ENCODE assay signal across 8 cellular contexts in the genomic region with DNA sequence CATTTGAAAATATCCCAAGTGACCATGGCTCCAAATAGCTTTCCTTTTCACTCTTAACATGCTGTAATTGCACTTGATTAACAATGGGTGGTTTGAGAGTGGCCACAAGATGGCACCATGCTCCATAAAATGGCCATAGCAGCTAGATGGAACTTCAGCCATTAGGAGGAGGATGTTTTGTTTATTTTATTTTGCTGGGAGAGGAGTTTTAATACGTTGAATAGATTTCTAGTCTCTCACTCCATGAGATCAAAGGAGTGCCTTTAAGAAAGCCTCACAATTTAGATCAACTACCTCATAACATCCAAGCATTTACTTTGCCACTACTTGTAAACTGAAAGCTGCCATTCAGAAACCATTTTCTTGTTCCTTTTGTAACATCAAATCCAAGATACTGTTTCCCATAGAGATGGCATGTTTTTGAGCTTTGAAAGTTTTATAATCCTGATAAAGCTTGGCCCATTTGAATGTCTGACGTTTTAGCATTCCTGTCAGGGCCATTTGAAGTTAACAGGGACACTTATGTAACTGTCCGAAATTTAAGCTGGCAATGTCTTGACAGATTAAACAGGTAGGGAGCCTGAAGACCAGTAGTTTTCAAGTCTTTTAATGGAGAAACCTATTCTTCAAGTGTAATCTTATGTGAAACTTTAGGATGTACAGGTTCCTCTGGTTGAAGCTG. TPM values are rescaled to one million over a fixed set of nuclear protein-coding genes. Genes with fewer than 3 reads are reported as not detected.
DNase-seq lines count a peak whose midpoint lies in the region; ATAC-seq and TF ChIP-seq lines count a peak whose summit lies in the region.

No MANE protein-coding gene starts in this region.

- no peaks in the 10 kb centered on the region for H3K4me1 ChIP-seq in MM.1S (ENCODE audit: low read length)
- H3K4me1 ChIP-seq in prostate gland (replicated peaks) = peaks cover 8% of the 10 kb centered on the region

- ATAC-seq in activated naive CD8-positive, alpha-beta T cell treated with anti-CD3 and anti-CD28 coated beads, Interleukin-2, amount 10 ng/mL, durations not matched to agents 7 days and 5 days (ENCODE audit: low read depth) = no peak
- ATAC-seq in HG02642 (IDR thresholded peaks at IDR 0.05; ENCODE audit: poor library complexity, unreplicated experiment) = no peak

- H3K27ac Mint-ChIP-seq in activated naive CD8-positive, alpha-beta T cell treated with anti-CD3 and anti-CD28 coated beads, Interleukin-2, amount 10 ng/mL, durations not matched to agents 7 days and 5 days = peak overlapping the region; percentile 26

- H3K36me3 ChIP-seq in MM.1S (replicated peaks; ENCODE audit: insufficient read depth, low read length) (peaks cover 7% of the 10 kb centered on the region; the same call in 1 of the 2 replicates), prostate gland (no peaks in the 10 kb centered on the region)

- no peaks in the 10 kb centered on the region for H3K27me3 Mint-ChIP-seq in activated naive CD8-positive, alpha-beta T cell treated with anti-CD3 and anti-CD28 coated beads, Interleukin-2, amount 10 ng/mL, durations not matched to agents 7 days and 5 days

- H3K4me2 ChIP-seq in MM.1S (ENCODE audit: low read depth, low read length) = no peak overlapping the region

- H3K4me1 Mint-ChIP-seq in activated naive CD8-positive, alpha-beta T cell treated with anti-CD3 and anti-CD28 coated beads, Interleukin-2, amount 10 ng/mL, durations not matched to agents 7 days and 5 days = peaks cover 34% of the 10 kb centered on the region

- no peak overlapping the region for H3K4me3 Mint-ChIP-seq in activated naive CD8-positive, alpha-beta T cell treated with anti-CD3 and anti-CD28 coated beads, Interleukin-2, amount 10 ng/mL, durations not matched to agents 7 days and 5 days

- H3K27me3 ChIP-seq in MM.1S (replicated peaks; ENCODE audit: insufficient read depth, low read length) = no peaks in the 10 kb centered on the region
- H3K27me3 ChIP-seq in prostate gland (replicated peaks; ENCODE audit: insufficient read depth) = no peaks in the 10 kb centered on the region

- H3K36me3 Mint-ChIP-seq in activated naive CD8-positive, alpha-beta T cell treated with anti-CD3 and anti-CD28 coated beads, Interleukin-2, amount 10 ng/mL, durations not matched to agents 7 days and 5 days = peaks cover 29% of the 10 kb centered on the region

- intact Hi-C loops in head of caudate nucleus (cut with DNase I) = loop anchor here (5.0 to 10.0 kb wide), 2 partner anchors 147 to 310 kb away; no protein-coding TSS in a partner anchor
- intact Hi-C loops in prostate gland (cut with DNase I) = loop anchor here (2.0 to 5.0 kb wide), 3 partner anchors 93 to 310 kb away; a partner anchor contains a TSS

- peaks cover 94% of the 10 kb centered on the region for H3K79me2 ChIP-seq in MM.1S (ENCODE audit: low read length)

- no peak overlapping the region for H3K9ac ChIP-seq in MM.1S (ENCODE audit: low read length)

- H4K20me1 ChIP-seq in MM.1S (ENCODE audit: insufficient read depth, low read length) = peaks cover 26% of the 10 kb centered on the region

- H3K9me3 Mint-ChIP-seq in activated naive CD8-positive, alpha-beta T cell treated with anti-CD3 and anti-CD28 coated beads, Interleukin-2, amount 10 ng/mL, durations not matched to agents 7 days and 5 days = no peaks in the 10 kb centered on the region

- H2AFZ ChIP-seq in MM.1S (ENCODE audit: low read length) = no peak overlapping the region

- POLR2A ChIA-PET in activated naive CD8-positive, alpha-beta T cell treated with anti-CD3 and anti-CD28 coated beads, Interleukin-2, amount 10 ng/mL, durations not matched to agents 7 days and 5 days (lab: Charles Lee) = interaction anchor here (0.9 to 3.3 kb wide), 8 partner anchors 11 to 285 kb away, joined by 3 to 24 read pairs (median 6); a partner anchor contains a TSS

- H3K9me3 ChIP-seq in MM.1S (replicated peaks; ENCODE audit: insufficient read depth, low read length) (no peaks in the 10 kb centered on the region), prostate gland (no peaks in the 10 kb centered on the region)

- H3K9me2 ChIP-seq in MM.1S (replicated peaks; ENCODE audit: insufficient read depth, low read length) = no peaks in the 10 kb centered on the region

- TF ChIP-seq CTCF in MM.1S (IDR thresholded peaks at IDR 0.05; ENCODE audit: low read length) (peak; percentile 88), prostate gland (IDR thresholded peaks at IDR 0.05) (peak; percentile 35 to 95 (median 92))

- peaks cover 12% of the 10 kb centered on the region; the same call in 1 of the 2 replicates for H3F3A ChIP-seq in MM.1S (ENCODE audit: insufficient read depth, low read length)

- WGBS in prostate gland = 3% methylated on average over 3 of the region's 3 CpGs

- no peak overlapping the region for H3K27ac ChIP-seq in MM.1S (ENCODE audit: low read length)
- peak overlapping the region; percentile 60 to 69 for H3K27ac ChIP-seq in prostate gland

- no peak overlapping the region for H3K4me3 ChIP-seq in MM.1S (ENCODE audit: low read length)
- H3K4me3 ChIP-seq in prostate gland = no peak overlapping the region

- DNase-seq in DMS53 treated with DMSO at 0.1 percent for 48 hours (lab: John Stamatoyannopoulos, UW; ENCODE audit: unreplicated experiment) = peak; percentile 67
- peak; percentile 74 for DNase-seq in MM.1S
- peak; percentile 22 for DNase-seq in SHP77 treated with DMSO at 0.1 percent for 48 hours (lab: John Stamatoyannopoulos, UW)
- DNase-seq in activated naive CD8-positive, alpha-beta T cell treated with anti-CD3 and anti-CD28 coated beads, Interleukin-2, amount 10 ng/mL, durations not matched to agents 7 days and 5 days = no peak
- peak in 41 of 42 donors; percentile 40 to 94 (median 85) for DNase-seq in head of caudate nucleus
- DNase-seq in prostate gland (ENCODE audit: low spot score) = peak; percentile 86
- DNase-seq in ecto neural progenitor cell (ENCODE audit: low spot score) = no peak

- no peak for TF ChIP-seq POLR2A in prostate gland (IDR thresholded peaks at IDR 0.05)

RNA-seq across cellular contexts. Expression of a gene that starts 4.7 kb away (rescaled TPM):
- total RNA-seq in activated naive CD8-positive, alpha-beta T cell treated with anti-CD3 and anti-CD28 coated beads, Interleukin-2, amount 10 ng/mL, durations not matched to agents 7 days and 5 days = 10 to 100 TPM; 87.1 to 88.7 TPM
- 10 to 100 TPM; 12.8 to 18.4 TPM for total RNA-seq in prostate gland

RNA-seq across cellular contexts. Expression of a gene that starts 5.0 kb away (rescaled TPM):
- total RNA-seq in activated naive CD8-positive, alpha-beta T cell treated with anti-CD3 and anti-CD28 coated beads, Interleukin-2, amount 10 ng/mL, durations not matched to agents 7 days and 5 days = 100 to 1,000 TPM; 127 to 140 TPM
- 10 to 100 TPM; 34.8 to 82.9 TPM for total RNA-seq in prostate gland

RNA-seq across cellular contexts. Expression of a gene that starts 19.4 kb away (rescaled TPM):
- total RNA-seq in activated naive CD8-positive, alpha-beta T cell treated with anti-CD3 and anti-CD28 coated beads, Interleukin-2, amount 10 ng/mL, durations not matched to agents 7 days and 5 days = 10 to 100 TPM; 53.2 to 54.7 TPM
- 10 to 100 TPM; 15.0 to 38.7 TPM for total RNA-seq in prostate gland

RNA-seq across cellular contexts. Expression of a gene that starts 30.7 kb away (rescaled TPM):
- total RNA-seq in activated naive CD8-positive, alpha-beta T cell treated with anti-CD3 and anti-CD28 coated beads, Interleukin-2, amount 10 ng/mL, durations not matched to agents 7 days and 5 days = 100 to 1,000 TPM; 245 to 280 TPM
- total RNA-seq in prostate gland = 100 to 1,000 TPM in 1 of 2 donors, 10 to 100 TPM in 1; 67.5 to 213 TPM

RNA-seq across cellular contexts. Expression of a gene that starts 45.0 kb away (rescaled TPM):
- total RNA-seq in activated naive CD8-positive, alpha-beta T cell treated with anti-CD3 and anti-CD28 coated beads, Interleukin-2, amount 10 ng/mL, durations not matched to agents 7 days and 5 days = 1 to 10 TPM; 3.4 TPM
- total RNA-seq in prostate gland = 1 to 10 TPM in 1 of 2 donors, under 1 TPM in 1; 0.77 to 3.4 TPM

Comparison
In these comparisons a context has a peak if more than half of its experiments do, and no peak if none do; other contexts are left out.
1. DNase-seq: peak in DMS53 treated with DMSO at 0.1 percent for 48 hours (single experiment), MM.1S (single experiment), SHP77 treated with DMSO at 0.1 percent for 48 hours (single experiment), head of caudate nucleus (41 of 42) and prostate gland (single experiment); none in activated naive CD8-positive, alpha-beta T cell treated with anti-CD3 and anti-CD28 coated beads, Interleukin-2, amount 10 ng/mL, durations not matched to agents 7 days and 5 days (single experiment) and ecto neural progenitor cell (single experiment).
2. RNA of a gene that starts 4.7 kb away (total RNA-seq): 87.1 to 88.7 TPM in activated naive CD8-positive, alpha-beta T cell treated with anti-CD3 and anti-CD28 coated beads, Interleukin-2, amount 10 ng/mL, durations not matched to agents 7 days and 5 days; 12.8 to 18.4 TPM in prostate gland; every median in the first group is over 4 times any median in the second.